Comparison of ENCODE assay signal across 8 cellular contexts in the genomic region with DNA sequence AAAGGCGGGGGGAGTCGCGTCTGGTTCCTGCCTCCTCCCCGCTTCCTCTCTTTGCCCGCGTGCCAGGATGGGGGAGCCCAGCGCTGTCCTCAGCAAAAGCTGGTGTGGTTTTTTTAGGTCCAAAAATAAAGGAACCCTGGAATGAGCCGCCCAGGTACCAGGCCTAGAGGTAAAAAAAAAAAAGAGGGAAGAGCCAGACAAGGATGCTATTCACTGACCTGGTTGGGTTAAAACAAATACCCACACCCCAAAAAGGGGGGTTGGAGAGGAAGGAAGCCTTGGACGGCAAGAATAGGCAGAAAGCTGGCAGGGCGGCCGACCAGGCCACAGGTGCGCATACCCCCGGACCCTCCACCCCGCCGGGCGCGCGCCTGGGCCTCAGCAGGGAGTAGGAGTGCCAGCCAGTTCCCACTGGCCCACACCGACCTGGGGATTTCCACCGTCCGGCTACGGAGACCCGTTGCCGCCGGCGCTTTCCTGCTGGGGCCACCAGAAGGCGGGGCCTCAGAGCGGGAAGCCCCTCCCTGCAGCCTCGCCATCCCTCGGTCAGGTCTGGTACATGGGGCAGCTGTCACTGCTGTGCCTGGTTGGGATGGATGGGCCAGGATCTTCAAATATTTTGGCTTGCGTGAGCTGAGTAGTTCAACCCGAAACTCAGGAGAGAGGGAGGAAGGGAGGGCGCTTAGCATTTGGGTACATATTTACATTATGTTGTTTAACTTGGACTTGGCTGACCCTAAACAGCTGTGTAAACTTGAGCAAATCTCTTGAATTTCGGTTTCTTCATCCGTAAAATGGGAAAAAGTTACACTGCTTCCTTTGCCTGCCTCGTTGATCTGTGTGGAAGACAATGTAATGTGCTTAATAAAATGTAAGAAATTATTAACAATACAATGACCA. TPM values are rescaled to one million over a fixed set of nuclear protein-coding genes. Genes with fewer than 3 reads are reported as not detected.
DNase-seq lines count a peak whose midpoint lies in the region; ATAC-seq, FAIRE-seq and TF ChIP-seq lines count a peak whose summit lies in the region.

No MANE protein-coding gene starts in this region.

- H3K4me3 ChIP-seq in neuronal stem cell (ENCODE audit: low read length in 2 of 2) (peak overlapping the region; percentile 52 to 72), testis (peak overlapping the region; percentile 60 to 72)

- H2BK5ac ChIP-seq in neuronal stem cell (ENCODE audit: low read length), result peak overlapping the region; percentile 1

- H3K9ac ChIP-seq in neuronal stem cell (ENCODE audit: low read depth, low read length, poor library complexity), result no peak overlapping the region

- H3K36me3 ChIP-seq in neuronal stem cell (replicated peaks in 1 of 2; ENCODE audit: control insufficient read depth in 2 of 2, insufficient read depth in 2 of 2, low read length in 2 of 2) (no peaks in the 10 kb centered on the region), testis (ENCODE audit: low read depth, missing control alignments) (no peaks in the 10 kb centered on the region)

- TF ChIP-seq POLR2A in testis (IDR thresholded peaks at IDR 0.05), result no peak

- no peak overlapping the region for H4K91ac ChIP-seq in neuronal stem cell (ENCODE audit: low read depth, low read length, poor library complexity)

- H3K27ac ChIP-seq in neuronal stem cell (replicated peaks; ENCODE audit: low read length) (peak overlapping the region; percentile 82), testis (peak overlapping the region; percentile 94)

- H3K4ac ChIP-seq in neuronal stem cell (ENCODE audit: low read length), result no peak overlapping the region

- H3K4me1 ChIP-seq in neuronal stem cell (ENCODE audit: control insufficient read depth in 2 of 2, insufficient read depth in 1 of 2, low read depth in 1 of 2, low read length in 2 of 2), result peaks cover 28 to 51% of the 10 kb centered on the region in 2 donors
- H3K4me1 ChIP-seq in testis, result peaks cover 68% of the 10 kb centered on the region

- intact Hi-C loops in testis (cut with DNase I; ENCODE audit: low total_unique reads), result no loop called here

- peak; percentile 75 for DNase-seq in DMS53 treated with DMSO at 0.1 percent for 48 hours (lab: John Stamatoyannopoulos, UW; ENCODE audit: unreplicated experiment)
- DNase-seq in HuH-7.5 (ENCODE audit: low spot score), result peak; percentile 89
- DNase-seq in RCC 7860 (ENCODE audit: low spot score), result peak; percentile 70
- peak; percentile 63 for DNase-seq in activated effector memory CD4-positive, alpha-beta T cell treated with Interleukin-2 at 50 U/mL for 16 hours
- DNase-seq in fibroblast of the conjunctiva (ENCODE audit: low read depth), result peak; percentile 81
- DNase-seq in neuronal stem cell (ENCODE audit: low spot score), result peak; percentile 69
- peak; percentile 87 for DNase-seq in testis

- H2AFZ ChIP-seq in neuronal stem cell (ENCODE audit: low read length), result peak overlapping the region; percentile 76

- H3K4me2 ChIP-seq in neuronal stem cell (ENCODE audit: insufficient read depth, low read length, poor library complexity, severe bottlenecking), result peak overlapping the region; percentile 94

- H2BK120ac ChIP-seq in neuronal stem cell (ENCODE audit: low read depth, low read length), result peak overlapping the region; percentile 69

- no peaks in the 10 kb centered on the region for H3K79me1 ChIP-seq in neuronal stem cell (ENCODE audit: low read depth, low read length)

- H2BK15ac ChIP-seq in neuronal stem cell (ENCODE audit: low read length), result no peak overlapping the region

- FAIRE-seq in RCC 7860 (lab: Jason Lieb, UNC), result no peak

- H3K23ac ChIP-seq in neuronal stem cell (ENCODE audit: low read depth, low read length, poor library complexity), result no peak overlapping the region

- H3K9me3 ChIP-seq in neuronal stem cell (replicated peaks in 1 of 2; ENCODE audit: control insufficient read depth in 2 of 2, insufficient read depth in 1 of 2, low read depth in 1 of 2, low read length in 2 of 2) (no peaks in the 10 kb centered on the region), testis (no peaks in the 10 kb centered on the region)

- H2BK12ac ChIP-seq in neuronal stem cell (ENCODE audit: low read length), result no peak overlapping the region

- H3K14ac ChIP-seq in neuronal stem cell (ENCODE audit: low read length), result no peak overlapping the region

- ATAC-seq in GM21528 (IDR thresholded peaks at IDR 0.05; ENCODE audit: low FRiP score, unreplicated experiment), result peak; percentile 57

- no CpG with 5 or more reads among the region's 36 CpGs for WGBS in neuronal stem cell (ENCODE audit: extremely low coverage in 2 of 2, insufficient read length in 2 of 2, insufficient replicate concordance in 1 of 2), 2 donors
- WGBS in testis, 2 donors, result 1% methylated on average over 19 to 36 of the region's 36 CpGs

- H4K8ac ChIP-seq in neuronal stem cell (ENCODE audit: low read depth, low read length), result no peak overlapping the region

- H3K18ac ChIP-seq in neuronal stem cell (ENCODE audit: low read length), result peak overlapping the region; percentile 92

- H2AK5ac ChIP-seq in neuronal stem cell (ENCODE audit: low read depth, low read length), result peak overlapping the region; percentile 78

- no peak for TF ChIP-seq CTCF in testis (IDR thresholded peaks at IDR 0.05)

- H3K27me3 ChIP-seq in neuronal stem cell (ENCODE audit: control insufficient read depth in 3 of 3, insufficient read depth in 3 of 3, low read depth in 1 of 3, low read length in 3 of 3) (peaks cover 0 to 10% (median 0%) of the 10 kb centered on the region in 3 experiments), testis (no peaks in the 10 kb centered on the region)

RNA-seq across cellular contexts. Expression of a gene that starts 5.4 kb away (rescaled TPM):
- polyA plus RNA-seq in neuronal stem cell (2013, experiment 1 of 2), result 12.3 TPM
- 12.4 TPM for polyA plus RNA-seq in neuronal stem cell (2013, experiment 2 of 2)
- total RNA-seq in testis, result 100 to 1,000 TPM in 1 of 2 donors, 10 to 100 TPM in 1; 94.6 to 120 TPM
- 30.9 TPM for polyA plus RNA-seq in testis (ENCODE audit: insufficient read depth, low read depth, low replicate concordance)

Comparison
In these comparisons a context has a peak if more than half of its experiments do, and no peak if none do; other contexts are left out.
1. Peak in every context shown above with its lines: DNase-seq, ATAC-seq, H3K4me3 ChIP-seq and H3K27ac ChIP-seq.